ENCODE assay signal across 19 cellular contexts in genomic region chr5:36227046-36227445, GRCh38.
"Had no signal": no experiment of that assay in that cellular context is flagged by ENCODE, and none has a peak within 500 bp of the region (broad histone marks: within the 10 kb centered on the region; RNA-seq: fewer than 3 reads in every experiment).

No MANE protein-coding gene starts in this region.

- DNase-seq: KBM-7, MV-4-11, NCI-H1048, NCI-H1105, NCI-H1417, NCI-H1436 treated with DMSO at 0.1 percent for 48 hours, NCI-H1694, NCI-H187 treated with DMSO at 0.1 percent for 48 hours, NCI-H2029 treated with DMSO at 0.1 percent for 48 hours, NCI-H2227 treated with DMSO at 0.1 percent for 48 hours, NCI-H446, NCI-H510A, NCI-H524 treated with DMSO at 0.1 percent for 48 hours, NCI-H69, NCI-H774, SHP77, SW 1271 had no signal

- ATAC-seq: Panc1 had no signal

- H3K27ac ChIP-seq: RWPE1 had no signal
